Comparison of ENCODE assay signal across 11 cellular contexts in genomic region chr4:54746228-54746627, GRCh38.
A peak's percentile ranks its signal among the peaks of the same experiment; 100 is the strongest.
DNase-seq lines count a peak whose midpoint lies in the region; ATAC-seq and TF ChIP-seq lines count a peak whose summit lies in the region.
"Had no signal": no experiment of that assay in that cellular context is flagged by ENCODE, and none has a peak within 500 bp of the region (broad histone marks: within the 10 kb centered on the region; RNA-seq: fewer than 3 reads in every experiment).

No MANE protein-coding gene starts in this region.

- no peaks in the 10 kb centered on the region for H3K27me3 ChIP-seq in KMS-11 (ENCODE audit: insufficient read depth, low read depth)

- peak; percentile 63 for ATAC-seq in GM21619 (IDR thresholded peaks at IDR 0.05; ENCODE audit: unreplicated experiment)

- H3K4me3 ChIP-seq in KMS-11 (IDR thresholded peaks at IDR 0.05; ENCODE audit: insufficient read depth, low read depth, low read length) = no peak overlapping the region

- H3K4me1 ChIP-seq in KMS-11 (ENCODE audit: low read depth, poor library complexity, severe bottlenecking) = peaks cover 36% of the 10 kb centered on the region

- no peaks in the 10 kb centered on the region for H3K36me3 ChIP-seq in KMS-11 (ENCODE audit: insufficient read depth)

- peaks cover 9% of the 10 kb centered on the region for H3K9me3 Mint-ChIP-seq in activated T-cell treated with anti-CD3 and anti-CD28 coated beads, Interleukin-2, amount 50 U/mL, for 24 hours

- no peaks in the 10 kb centered on the region for H3K36me3 Mint-ChIP-seq in activated T-cell treated with anti-CD3 and anti-CD28 coated beads, Interleukin-2, amount 50 U/mL, for 24 hours (ENCODE audit: low read depth)

- H3K27me3 Mint-ChIP-seq in activated T-cell treated with anti-CD3 and anti-CD28 coated beads, Interleukin-2, amount 50 U/mL, for 24 hours = no peaks in the 10 kb centered on the region

- no peak overlapping the region for H3K9ac ChIP-seq in KMS-11

- peak overlapping the region; percentile 6; the same call in 1 of the 2 replicates for H3K27ac ChIP-seq in KMS-11

- no peak overlapping the region for H3K27ac Mint-ChIP-seq in activated T-cell treated with anti-CD3 and anti-CD28 coated beads, Interleukin-2, amount 50 U/mL, for 24 hours
- H3K27ac Mint-ChIP-seq: H9 had no signal

- no peaks in the 10 kb centered on the region for H3K79me2 ChIP-seq in KMS-11 (ENCODE audit: insufficient read depth, low read depth)

- H3K4me2 ChIP-seq in KMS-11 = peak overlapping the region; percentile 52

- no peaks in the 10 kb centered on the region for H4K20me1 ChIP-seq in KMS-11 (ENCODE audit: insufficient read depth)

- TF ChIP-seq CTCF in KMS-11 (conservative IDR thresholded peaks at IDR 0.05; ENCODE audit: low read depth, low read length) = no peak

- H3K4me3 Mint-ChIP-seq in activated T-cell treated with anti-CD3 and anti-CD28 coated beads, Interleukin-2, amount 50 U/mL, for 24 hours = no peak overlapping the region
- H3K4me3 Mint-ChIP-seq: H9 had no signal

- no peaks in the 10 kb centered on the region for H3K4me1 Mint-ChIP-seq in activated T-cell treated with anti-CD3 and anti-CD28 coated beads, Interleukin-2, amount 50 U/mL, for 24 hours (ENCODE audit: low read depth)

- peak; percentile 96 for DNase-seq in DMS79 treated with DMSO at 0.1 percent for 48 hours (lab: John Stamatoyannopoulos, UW)
- peak; percentile 77 for DNase-seq in astrocyte of the hippocampus (ENCODE audit: low read depth, low spot score)
- DNase-seq in activated T-cell treated with anti-CD3 and anti-CD28 coated beads, Interleukin-2, amount 50 U/mL, for 24 hours = no peak
- DNase-seq in RKO (ENCODE audit: low spot score) = no peak
- DNase-seq in NCI-H146 treated with DMSO at 0.1 percent for 48 hours (lab: John Stamatoyannopoulos, UW; ENCODE audit: unreplicated experiment) = no peak
- no peak for DNase-seq in amniotic stem cell (lab: John Stamatoyannopoulos, UW)
- DNase-seq: Calu3, H9, NCI-H446 had no signal

- H2AFZ ChIP-seq in KMS-11 (ENCODE audit: low read depth) = no peak overlapping the region

Comparison
In these comparisons a context has a peak if more than half of its experiments do, and no peak if none do; other contexts are left out.
1. DNase-seq: peak in DMS79 treated with DMSO at 0.1 percent for 48 hours (single experiment) and astrocyte of the hippocampus (single experiment); none in activated T-cell treated with anti-CD3 and anti-CD28 coated beads, Interleukin-2, amount 50 U/mL, for 24 hours (single experiment), RKO (single experiment), NCI-H146 treated with DMSO at 0.1 percent for 48 hours (single experiment) and amniotic stem cell (single experiment).